In genomic region chr10:44064317-44064716, GRCh38 we compare ENCODE assay signal across 23 cellular contexts.
"Had no signal": no experiment of that assay in that cellular context is flagged by ENCODE, and none has a peak within 500 bp of the region (broad histone marks: within the 10 kb centered on the region; RNA-seq: fewer than 3 reads in every experiment).

No MANE protein-coding gene starts in this region.

- H3K27ac ChIP-seq: RWPE1 had no signal

- ATAC-seq: HepG2, Panc1, PC-3 had no signal

- FAIRE-seq: HepG2 had no signal

- DNase-seq: IMR-90; Kasumi-1; KG1; MM.1S; NCI-H1092 treated with DMSO at 0.1 percent for 48 hours; NCI-H1436; NCI-H187; NCI-H2029; NCI-H2081 treated with DMSO at 0.1 percent for 48 hours; NCI-H2171; NCI-H226; NCI-H446; NCI-H510A; NCI-H524 treated with DMSO at 0.1 percent for 48 hours; NCI-H69; NCI-H774; NK-92 treated with Interleukin-12 subunit alpha and Interleukin-12 subunit beta, amount 100 ng/mL, for 24 hours; PC-3; SHP77; SK-N-SH had no signal

- H3K9me3 ChIP-seq: SK-N-SH had no signal
